ENCODE assay signal across 1 cellular context in genomic region chr5:271828-272167, GRCh38.
TF ChIP-seq lines count a peak whose summit lies in the region.

No MANE protein-coding gene starts in this region.

TF ChIP-seq in HepG2, 621 proteins besides CTCF, POLR2A, EP300 and RAD21:
- TF ChIP-seq ELF4 (CRISPR knock-in tag; IDR thresholded peaks at IDR 0.05; ENCODE audit: borderline replicate concordance) (0 out of 2 replicates have a peak, but pooled peaks have one; percentile 11), HDAC1 (CRISPR knock-in tag; IDR thresholded peaks at IDR 0.05) (peak; percentile 5), ARID4A (CRISPR knock-in tag; IDR thresholded peaks at IDR 0.05; ENCODE audit: borderline replicate concordance) (0 out of 2 replicates have a peak, but pooled peaks have one; percentile 14)
